ENCODE assay signal across 9 cellular contexts in genomic region chr4:2794707-2795557, GRCh38. TPM values are rescaled to one million over a fixed set of nuclear protein-coding genes. Genes with fewer than 3 reads are reported as not detected.
DNase-seq lines count a peak whose midpoint lies in the region; ATAC-seq, FAIRE-seq and TF ChIP-seq lines count a peak whose summit lies in the region.
"Had no signal": no experiment of that assay in that cellular context is flagged by ENCODE, and none has a peak within 500 bp of the region (broad histone marks: within the 10 kb centered on the region; RNA-seq: fewer than 3 reads in every experiment).

No MANE protein-coding gene starts in this region.

- no peak for ATAC-seq in HG03159 (IDR thresholded peaks at IDR 0.05; ENCODE audit: unreplicated experiment)

- H3K79me2 ChIP-seq in keratinocyte (ENCODE audit: control insufficient read depth, insufficient read depth, low read length), result no peaks in the 10 kb centered on the region

- H3K9me3 Mint-ChIP-seq in activated CD4-positive, alpha-beta T cell treated with anti-CD3 and anti-CD28 coated beads, Interleukin-2, amount 10 ng/mL, durations not matched to agents 24 days and 14 days, result no peaks in the 10 kb centered on the region

- no peaks in the 10 kb centered on the region for H3K9me1 ChIP-seq in keratinocyte (ENCODE audit: control insufficient read depth, extremely low read depth, insufficient read depth, low read length)

- dilution Hi-C loops in keratinocyte (cut with MboI; ENCODE audit: extremely low pct_ligation_motif_present, low sequenced_read_pairs), result no loop called here

- H4K20me1 ChIP-seq in keratinocyte (ENCODE audit: control insufficient read depth, extremely low read depth, insufficient read depth, low read length), result no peaks in the 10 kb centered on the region

- no peak for DNase-seq in activated CD4-positive, alpha-beta T cell treated with anti-CD3 and anti-CD28 coated beads, Interleukin-2, amount 10 ng/mL, durations not matched to agents 24 days and 14 days
- no peak for DNase-seq in activated CD4-positive, alpha-beta T cell treated with anti-CD3 and anti-CD28 coated beads for 4 hours
- DNase-seq in adipocyte (ENCODE audit: low read depth) (peak; percentile 73), keratinocyte (ENCODE audit: low read depth, low spot score) (no peak), GF-D8 (lab: John Stamatoyannopoulos, UW) (no peak), D721Med (ENCODE audit: insufficient read length, low spot score) (no peak)

- H3K36me3 ChIP-seq in adipocyte (ENCODE audit: control insufficient read depth, insufficient read depth, low read length, severe bottlenecking) (peaks cover 5% of the 10 kb centered on the region), keratinocyte (ENCODE audit: control insufficient read depth in 2 of 2, extremely low read depth in 1 of 2, insufficient read depth in 2 of 2, low read length in 2 of 2) (no peaks in the 10 kb centered on the region), subcutaneous abdominal adipose tissue (ENCODE audit: control insufficient read depth in 5 of 5, insufficient read depth in 5 of 5, low read length in 5 of 5) (peaks cover 0 to 5% (median 0%) of the 10 kb centered on the region in 5 donors)

- H3K27ac Mint-ChIP-seq in activated CD4-positive, alpha-beta T cell treated with anti-CD3 and anti-CD28 coated beads, Interleukin-2, amount 10 ng/mL, durations not matched to agents 24 days and 14 days, result no peak overlapping the region

- no peaks in the 10 kb centered on the region for H3K27me3 Mint-ChIP-seq in activated CD4-positive, alpha-beta T cell treated with anti-CD3 and anti-CD28 coated beads, Interleukin-2, amount 10 ng/mL, durations not matched to agents 24 days and 14 days

- H3K27me3 ChIP-seq in adipocyte (replicated peaks; ENCODE audit: control insufficient read depth, insufficient read depth, low read length) (no peaks in the 10 kb centered on the region), keratinocyte (ENCODE audit: control insufficient read depth, extremely low read depth, insufficient read depth, low read length) (peaks cover 15% of the 10 kb centered on the region), subcutaneous abdominal adipose tissue (ENCODE audit: control insufficient read depth in 5 of 5, insufficient read depth in 4 of 5, low read length in 5 of 5) (no peaks in the 10 kb centered on the region)

- peak overlapping the region; percentile 82 for H3K9ac ChIP-seq in adipocyte (ENCODE audit: low read length)
- peak overlapping the region; percentile 68 for H3K9ac ChIP-seq in keratinocyte (ENCODE audit: control insufficient read depth, extremely low read depth, insufficient read depth, low read length)
- H3K9ac ChIP-seq in subcutaneous abdominal adipose tissue (ENCODE audit: low read length in 5 of 5), result peak overlapping the region in 4 of 5 donors; percentile 68 to 79 (median 76)

- peaks cover 33% of the 10 kb centered on the region for H3K4me1 ChIP-seq in adipocyte (ENCODE audit: control insufficient read depth, insufficient read depth, low read length)
- H3K4me1 ChIP-seq in keratinocyte (ENCODE audit: control insufficient read depth, extremely low read depth, insufficient read depth, low read length), result peaks cover 58% of the 10 kb centered on the region
- H3K4me1 ChIP-seq in subcutaneous abdominal adipose tissue (ENCODE audit: control insufficient read depth in 5 of 5, insufficient read depth in 5 of 5, low read length in 5 of 5), result peaks cover 26 to 88% (median 82%) of the 10 kb centered on the region in 5 donors

- H3K4me1 Mint-ChIP-seq in activated CD4-positive, alpha-beta T cell treated with anti-CD3 and anti-CD28 coated beads, Interleukin-2, amount 10 ng/mL, durations not matched to agents 24 days and 14 days, result peaks cover 46% of the 10 kb centered on the region

- H3K27ac ChIP-seq in keratinocyte (ENCODE audit: control insufficient read depth, insufficient read depth, low read length) (no peak overlapping the region), subcutaneous abdominal adipose tissue (ENCODE audit: low read depth, low read length) (peak overlapping the region; percentile 74)
- H3K27ac ChIP-seq: VCaP had no signal

- peak overlapping the region; percentile 83 for H3K4me2 ChIP-seq in keratinocyte (ENCODE audit: control insufficient read depth, extremely low read depth, insufficient read depth, low read depth, low read length)

- peak overlapping the region; percentile 62 for H2AFZ ChIP-seq in keratinocyte (ENCODE audit: control insufficient read depth, low read length)

- H3K4me3 Mint-ChIP-seq in activated CD4-positive, alpha-beta T cell treated with anti-CD3 and anti-CD28 coated beads, Interleukin-2, amount 10 ng/mL, durations not matched to agents 24 days and 14 days, result peak overlapping the region; percentile 90

- TF ChIP-seq CTCF in keratinocyte (optimal IDR thresholded peaks at IDR 0.05 in 1 of 3, IDR thresholded peaks at IDR 0.05 in 1 of 3, conservative IDR thresholded peaks at IDR 0.05 in 1 of 3; ENCODE audit: extremely low read depth in 1 of 3, insufficient read depth in 2 of 3, low read length in 3 of 3) (no peak), D721Med (IDR thresholded peaks at IDR 0.05; ENCODE audit: insufficient read depth, missing control alignments) (no peak)

- H3K4me3 ChIP-seq in adipocyte (ENCODE audit: low read length) (peak overlapping the region; percentile 82), keratinocyte (ENCODE audit: control insufficient read depth in 2 of 3, extremely low read depth in 1 of 3, insufficient read depth in 2 of 3, low read depth in 1 of 3, low read length in 3 of 3) (peak overlapping the region in 1 of 3 experiments; percentile 74), subcutaneous abdominal adipose tissue (ENCODE audit: low read depth in 1 of 5, low read length in 5 of 5) (peak overlapping the region; percentile 67 to 79 (median 71))

- peaks cover 9% of the 10 kb centered on the region for H3K36me3 Mint-ChIP-seq in activated CD4-positive, alpha-beta T cell treated with anti-CD3 and anti-CD28 coated beads, Interleukin-2, amount 10 ng/mL, durations not matched to agents 24 days and 14 days (ENCODE audit: low read depth)

- FAIRE-seq in keratinocyte (lab: Jason Lieb, UNC), result no peak
- FAIRE-seq in D721Med (lab: Jason Lieb, UNC), result no peak

- no peaks in the 10 kb centered on the region for H3K9me3 ChIP-seq in adipocyte (ENCODE audit: control insufficient read depth, low read length)
- H3K9me3 ChIP-seq in keratinocyte (ENCODE audit: control insufficient read depth, low read depth, low read length), result no peaks in the 10 kb centered on the region
- no peaks in the 10 kb centered on the region for H3K9me3 ChIP-seq in subcutaneous abdominal adipose tissue (ENCODE audit: control insufficient read depth in 5 of 5, low read length in 5 of 5)

- intact Hi-C loops in activated CD4-positive, alpha-beta T cell treated with anti-CD3 and anti-CD28 coated beads, Interleukin-2, amount 10 ng/mL, durations not matched to agents 24 days and 14 days (cut with micrococcal nuclease), result loop anchor here (5.0 kb wide), 2 partner anchors 33 to 48 kb away; no protein-coding TSS in a partner anchor

RNA-seq across cellular contexts. Expression of gene SH3BP2, which starts 2.0 kb away (rescaled TPM):
- 83.9 and 88.5 TPM in 2 replicates for total RNA-seq in activated CD4-positive, alpha-beta T cell treated with anti-CD3 and anti-CD28 coated beads, Interleukin-2, amount 10 ng/mL, durations not matched to agents 24 days and 14 days
- 7.2 to 21.6 TPM (median 11.2 TPM) in 3 replicates for polyA plus RNA-seq in keratinocyte
- polyA plus RNA-seq in keratinocyte (2011; ENCODE audit: low read depth), result 20.2 TPM
- polyA plus RNA-seq in keratinocyte (2011; cell fraction: cytosol; rRNA removed), result 5.6 and 7.6 TPM in 2 replicates
- polyA plus RNA-seq in keratinocyte (2011; cell fraction: nucleus; rRNA removed), result 67.9 and 68.0 TPM in 2 replicates
- 6.1 and 23.4 TPM in 2 replicates for polyA plus RNA-seq in keratinocyte (2012; ENCODE audit: low replicate concordance)
- 33.4 to 47.9 TPM (median 41.4 TPM) in 3 replicates for polyA minus RNA-seq in keratinocyte
- polyA minus RNA-seq in keratinocyte (2011; cell fraction: cytosol; rRNA and poly(A)+ RNA removed), result 16.1 TPM
- 25.6 and 34.7 TPM in 2 replicates for polyA minus RNA-seq in keratinocyte (2011; cell fraction: nucleus; rRNA and poly(A)+ RNA removed)

RNA-seq across cellular contexts. Expression of gene TNIP2, which starts 38.8 kb away (rescaled TPM):
- 98.7 and 99.6 TPM in 2 replicates for total RNA-seq in activated CD4-positive, alpha-beta T cell treated with anti-CD3 and anti-CD28 coated beads, Interleukin-2, amount 10 ng/mL, durations not matched to agents 24 days and 14 days
- 22.6 to 23.1 TPM (median 23.1 TPM) in 3 replicates for polyA plus RNA-seq in keratinocyte
- polyA plus RNA-seq in keratinocyte (2011; ENCODE audit: low read depth), result 33.1 TPM
- polyA plus RNA-seq in keratinocyte (2011; cell fraction: cytosol; rRNA removed), result 11.7 and 26.0 TPM in 2 replicates
- polyA plus RNA-seq in keratinocyte (2011; cell fraction: nucleus; rRNA removed), result 41.6 and 42.8 TPM in 2 replicates
- polyA plus RNA-seq in keratinocyte (2012; ENCODE audit: low replicate concordance), result 21.2 and 26.8 TPM in 2 replicates
- polyA minus RNA-seq in keratinocyte, result 7.6 to 13.0 TPM (median 9.8 TPM) in 3 replicates
- 15.9 TPM for polyA minus RNA-seq in keratinocyte (2011; cell fraction: cytosol; rRNA and poly(A)+ RNA removed)
- 10.3 and 12.2 TPM in 2 replicates for polyA minus RNA-seq in keratinocyte (2011; cell fraction: nucleus; rRNA and poly(A)+ RNA removed)

RNA-seq across cellular contexts. Expression of gene ADD1, which starts 48.7 kb away (rescaled TPM):
- 187 and 198 TPM in 2 replicates for total RNA-seq in activated CD4-positive, alpha-beta T cell treated with anti-CD3 and anti-CD28 coated beads, Interleukin-2, amount 10 ng/mL, durations not matched to agents 24 days and 14 days
- 77.0 to 138 TPM (median 109 TPM) in 3 replicates for polyA plus RNA-seq in keratinocyte
- polyA plus RNA-seq in keratinocyte (2011; ENCODE audit: low read depth), result 108 TPM
- 109 and 135 TPM in 2 replicates for polyA plus RNA-seq in keratinocyte (2011; cell fraction: cytosol; rRNA removed)
- 315 and 355 TPM in 2 replicates for polyA plus RNA-seq in keratinocyte (2011; cell fraction: nucleus; rRNA removed)
- 91.5 and 180 TPM in 2 replicates for polyA plus RNA-seq in keratinocyte (2012; ENCODE audit: low replicate concordance)
- polyA minus RNA-seq in keratinocyte, result 79.0 to 194 TPM (median 124 TPM) in 3 replicates
- 82.9 TPM for polyA minus RNA-seq in keratinocyte (2011; cell fraction: cytosol; rRNA and poly(A)+ RNA removed)
- polyA minus RNA-seq in keratinocyte (2011; cell fraction: nucleus; rRNA and poly(A)+ RNA removed), result 79.6 and 147 TPM in 2 replicates
